8 cellular contexts compared by ENCODE assay signal in genomic region chr6:41503841-41504525, GRCh38. TPM values are rescaled to one million over a fixed set of nuclear protein-coding genes. Genes with fewer than 3 reads are reported as not detected.
A peak's percentile ranks its signal among the peaks of the same experiment; 100 is the strongest.
DNase-seq lines count a peak whose midpoint lies in the region; ATAC-seq and TF ChIP-seq lines count a peak whose summit lies in the region.

No MANE protein-coding gene starts in this region.

- TF ChIP-seq POLR2A in erythroblast (IDR thresholded peaks at IDR 0.05; ENCODE audit: low read length) = no peak

- H3K27ac ChIP-seq in muscle layer of duodenum (ENCODE audit: low read length) = no peak overlapping the region

- peak; percentile 46 for ATAC-seq in effector memory CD8-positive, alpha-beta T cell (replicated peaks)
- ATAC-seq in HG03378 (IDR thresholded peaks at IDR 0.05; ENCODE audit: unreplicated experiment) = no peak

- intact Hi-C loops in posterior vena cava (cut with DNase I) = loop anchor here in 1 of 2 donors (2.0 to 10.0 kb wide), 2 partner anchors 45 to 391 kb away; partner anchors contain the start of gene USP49

- peaks cover 3 to 29% of the 10 kb centered on the region in 2 donors for H3K4me1 ChIP-seq in muscle layer of duodenum (ENCODE audit: control insufficient read depth in 1 of 2, insufficient read depth in 2 of 2, low read length in 2 of 2)

- H3K4me1 Mint-ChIP-seq in effector memory CD8-positive, alpha-beta T cell (ENCODE audit: low read depth in 2 of 2) = peaks cover 19 to 20% of the 10 kb centered on the region in 2 donors

- DNase-seq in NCI-H1092 treated with DMSO at 0.1 percent for 48 hours (lab: John Stamatoyannopoulos, UW) (peak; percentile 15), NCI-H1092 (lab: John Stamatoyannopoulos, UW) (no peak), LNCaP clone FGC (ENCODE audit: low read depth) (no peak), posterior vena cava (ENCODE audit: low spot score) (no peak), erythroblast (lab: John Stamatoyannopoulos, UW) (no peak)
- DNase-seq in effector memory CD8-positive, alpha-beta T cell = no peak

- no peak for TF ChIP-seq CTCF in LNCaP clone FGC (IDR thresholded peaks at IDR 0.05; ENCODE audit: control insufficient read depth, extremely low read depth, insufficient read depth)

- peak overlapping the region; percentile 35; the same call in 1 of the 2 replicates for H3K4me3 ChIP-seq in LNCaP clone FGC (ENCODE audit: low read depth, low read length)
- H3K4me3 ChIP-seq in muscle layer of duodenum (ENCODE audit: low read depth in 1 of 2, low read length in 2 of 2) = peak overlapping the region; percentile 45 to 59

- no peaks in the 10 kb centered on the region for H3K36me3 ChIP-seq in muscle layer of duodenum (ENCODE audit: control insufficient read depth in 1 of 2, insufficient read depth in 2 of 2, low read length in 2 of 2)

- no peaks in the 10 kb centered on the region for H3K9me3 Mint-ChIP-seq in effector memory CD8-positive, alpha-beta T cell

- H3K4me3 Mint-ChIP-seq in effector memory CD8-positive, alpha-beta T cell = peak overlapping the region; percentile 59 to 63

- H3K27ac Mint-ChIP-seq in effector memory CD8-positive, alpha-beta T cell = no peak overlapping the region

- H3K27me3 Mint-ChIP-seq in effector memory CD8-positive, alpha-beta T cell = peaks cover 57 to 86% of the 10 kb centered on the region in 2 donors

- no peaks in the 10 kb centered on the region for H3K36me3 Mint-ChIP-seq in effector memory CD8-positive, alpha-beta T cell (ENCODE audit: insufficient read depth)

- no peaks in the 10 kb centered on the region for H3K27me3 ChIP-seq in muscle layer of duodenum (ENCODE audit: low read depth, low read length)

- no peaks in the 10 kb centered on the region for H3K9me3 ChIP-seq in muscle layer of duodenum (ENCODE audit: control insufficient read depth in 1 of 2, low read length in 2 of 2)

RNA-seq across cellular contexts. Expression of gene FOXP4, which starts 42.2 kb away (rescaled TPM):
- 10 to 100 TPM; 16.8 to 26.9 TPM for total RNA-seq in posterior vena cava
